ENCODE assay signal across 16 cellular contexts in the genomic region with DNA sequence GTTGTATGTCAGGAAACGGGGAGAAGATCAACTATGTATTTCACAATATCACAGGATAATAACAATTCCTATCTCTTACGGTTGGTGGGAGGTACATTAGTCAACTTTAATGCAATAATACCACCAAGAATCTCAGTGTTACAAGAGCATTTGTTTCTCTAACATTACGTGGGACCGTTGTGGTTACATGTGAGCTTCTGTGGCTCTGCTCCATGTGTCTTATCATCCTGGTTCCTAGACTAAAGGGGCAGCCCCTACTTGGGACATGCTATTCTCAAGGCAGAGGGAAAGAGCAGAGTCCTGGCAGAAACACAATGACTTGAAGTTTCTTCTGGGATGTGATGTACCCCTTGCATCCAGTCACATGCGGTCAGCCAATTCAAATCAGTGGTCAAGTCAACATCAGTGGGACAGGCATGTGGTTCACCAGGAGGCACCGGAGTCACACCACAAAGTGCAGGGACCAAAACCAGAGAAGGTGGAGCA. TPM values are rescaled to one million over a fixed set of nuclear protein-coding genes. Genes with fewer than 3 reads are reported as not detected.
DNase-seq lines count a peak whose midpoint lies in the region; ATAC-seq and TF ChIP-seq lines count a peak whose summit lies in the region.
"Had no signal": no experiment of that assay in that cellular context is flagged by ENCODE, and none has a peak within 500 bp of the region (broad histone marks: within the 10 kb centered on the region; RNA-seq: fewer than 3 reads in every experiment).

No MANE protein-coding gene starts in this region.

- peaks cover 0 to 3% of the 10 kb centered on the region in 2 donors for H3K9me3 Mint-ChIP-seq in activated T-cell treated with anti-CD3 and anti-CD28 coated beads, Interleukin-2, amount 50 U/mL, for 72 hours
- H3K9me3 Mint-ChIP-seq: CD4-positive, alpha-beta T cell; memory B cell had no signal

- intact Hi-C loops in dorsolateral prefrontal cortex (cut with DNase I) (no loop called here), lower lobe of right lung (cut with DNase I) (no loop called here)

- H3K27ac ChIP-seq in dorsolateral prefrontal cortex (peak overlapping the region in 51 of 59 donors; percentile 0 to 98 (median 93)), lower lobe of right lung (peak overlapping the region; percentile 81), thoracic aorta (peak overlapping the region; percentile 87 to 92)

- peaks cover 5 to 19% of the 10 kb centered on the region in 2 donors for H3K36me3 Mint-ChIP-seq in activated T-cell treated with anti-CD3 and anti-CD28 coated beads, Interleukin-2, amount 50 U/mL, for 72 hours (ENCODE audit: insufficient read depth in 2 of 2)

- peak; percentile 63 for DNase-seq in RPMI7951 (ENCODE audit: low read depth)
- DNase-seq in dorsolateral prefrontal cortex = no peak
- DNase-seq in lower lobe of right lung = no peak
- no peak for DNase-seq in thoracic aorta (ENCODE audit: low spot score)
- no peak for DNase-seq in activated T-cell treated with anti-CD3 and anti-CD28 coated beads, Interleukin-2, amount 50 U/mL, for 72 hours
- DNase-seq in HuH-7.5 (ENCODE audit: low spot score) = no peak
- DNase-seq: activated CD8-positive, alpha-beta memory T cell treated with anti-CD3 and anti-CD28 coated beads, Interleukin-2, amount 50 U/mL, for 48 hours; adrenal gland; CD4-positive, alpha-beta T cell; H7; psoas muscle; SK-N-SH; stimulated activated CD4-positive, alpha-beta T cell treated with anti-CD3 and anti-CD28 coated beads, Interleukin-4, amount 100 ng/mL, for 24 hours had no signal

- H3K27me3 Mint-ChIP-seq in activated T-cell treated with anti-CD3 and anti-CD28 coated beads, Interleukin-2, amount 50 U/mL, for 72 hours (ENCODE audit: low read depth) = no peaks in the 10 kb centered on the region
- H3K27me3 Mint-ChIP-seq: CD4-positive, alpha-beta T cell; memory B cell had no signal

- H3K4me3 Mint-ChIP-seq in activated T-cell treated with anti-CD3 and anti-CD28 coated beads, Interleukin-2, amount 50 U/mL, for 72 hours = no peak overlapping the region
- H3K4me3 Mint-ChIP-seq: CD4-positive, alpha-beta T cell; memory B cell; stimulated activated memory B cell treated with anti-CD40 and anti-IgM and Interleukin-4, amounts not matched to agents 10 μg/mL and 1 μg/mL and 100 μg/mL, for 72 hours had no signal

- ATAC-seq in lower lobe of right lung (no peak), thoracic aorta (ENCODE audit: insufficient number of reproducible peaks, low FRiP score, low read depth) (no peak), GM18502 (IDR thresholded peaks at IDR 0.05; ENCODE audit: poor library complexity, unreplicated experiment) (no peak)
- ATAC-seq in activated T-cell treated with anti-CD3 and anti-CD28 coated beads, Interleukin-2, amount 50 U/mL, for 72 hours (replicated peaks in 1 of 2) = no peak
- ATAC-seq: psoas muscle; stimulated activated memory B cell treated with anti-CD40 and anti-IgM and Interleukin-4, amounts not matched to agents 10 μg/mL and 1 μg/mL and 100 μg/mL, for 72 hours had no signal

- no peak for TF ChIP-seq CTCF in dorsolateral prefrontal cortex (IDR thresholded peaks at IDR 0.05 in 54 of 56, conservative IDR thresholded peaks at IDR 0.05 in 2 of 56; ENCODE audit: low read depth in 1 of 56, partially characterized antibody in 56 of 56)
- no peak for TF ChIP-seq CTCF in lower lobe of right lung (IDR thresholded peaks at IDR 0.05)
- no peak for TF ChIP-seq CTCF in thoracic aorta (IDR thresholded peaks at IDR 0.05)

- peaks cover 46% of the 10 kb centered on the region for H3K4me1 Mint-ChIP-seq in activated T-cell treated with anti-CD3 and anti-CD28 coated beads, Interleukin-2, amount 50 U/mL, for 72 hours (ENCODE audit: low read depth)

- H3K4me3 ChIP-seq in dorsolateral prefrontal cortex = no peak overlapping the region
- no peak overlapping the region for H3K4me3 ChIP-seq in lower lobe of right lung
- no peak overlapping the region for H3K4me3 ChIP-seq in thoracic aorta
- H3K4me3 ChIP-seq: adrenal gland, psoas muscle had no signal

- H3K36me3 ChIP-seq in lower lobe of right lung (peaks cover 15% of the 10 kb centered on the region), thoracic aorta (no peaks in the 10 kb centered on the region)

- H3K27ac Mint-ChIP-seq in activated T-cell treated with anti-CD3 and anti-CD28 coated beads, Interleukin-2, amount 50 U/mL, for 72 hours = no peak overlapping the region
- H3K27ac Mint-ChIP-seq: CD4-positive, alpha-beta T cell; memory B cell; stimulated activated memory B cell treated with anti-CD40 and anti-IgM and Interleukin-4, amounts not matched to agents 10 μg/mL and 1 μg/mL and 100 μg/mL, for 72 hours had no signal

- H3K9me3 ChIP-seq in lower lobe of right lung (no peaks in the 10 kb centered on the region), thoracic aorta (no peaks in the 10 kb centered on the region)
- H3K9me3 ChIP-seq: adrenal gland, psoas muscle, SK-N-SH had no signal

- H3K4me1 ChIP-seq in lower lobe of right lung = peaks cover 82% of the 10 kb centered on the region
- H3K4me1 ChIP-seq in thoracic aorta (ENCODE audit: control insufficient read depth in 1 of 2, low read depth in 2 of 2) = peaks cover 50 to 74% of the 10 kb centered on the region in 2 donors

- H3K27me3 ChIP-seq in dorsolateral prefrontal cortex (no peaks in the 10 kb centered on the region), lower lobe of right lung (ENCODE audit: low read depth) (no peaks in the 10 kb centered on the region), thoracic aorta (replicated peaks; ENCODE audit: insufficient read depth) (no peaks in the 10 kb centered on the region)
- H3K27me3 ChIP-seq: adrenal gland had no signal

RNA-seq across cellular contexts. Expression of a gene that starts 2.5 kb away (rescaled TPM):
- total RNA-seq in RPMI7951 (2014; rRNA removed; shearing (Covaris generic)) = 32.5 and 47.1 TPM in 2 replicates
- total RNA-seq in dorsolateral prefrontal cortex = 10 to 100 TPM in 117 of 120 experiments, 1 to 10 TPM in 3; 9.2 to 20.9 (median 14.1) TPM
- total RNA-seq in lower lobe of right lung = 22.1 TPM
- total RNA-seq in thoracic aorta = 10 to 100 TPM; 16.6 to 20.7 TPM
- total RNA-seq in activated T-cell treated with anti-CD3 and anti-CD28 coated beads, Interleukin-2, amount 50 U/mL, for 72 hours = 10 to 100 TPM; 34.8 to 44.0 TPM

RNA-seq across cellular contexts. Expression of a gene that starts 19.6 kb away (rescaled TPM):
- 14.5 and 16.5 TPM in 2 replicates for total RNA-seq in RPMI7951 (2014; rRNA removed; shearing (Covaris generic))
- total RNA-seq in dorsolateral prefrontal cortex = 100 to 1,000 TPM in 23 of 120 experiments, 10 to 100 TPM in 91, 1 to 10 TPM in 6; 8.1 to 234 (median 44.3) TPM
- 108 TPM for total RNA-seq in lower lobe of right lung
- 100 to 1,000 TPM; 473 to 661 TPM for total RNA-seq in thoracic aorta
- total RNA-seq in activated T-cell treated with anti-CD3 and anti-CD28 coated beads, Interleukin-2, amount 50 U/mL, for 72 hours = 1 to 10 TPM in 1 of 2 donors, under 1 TPM in 1; 0.23 to 1.4 TPM
- total RNA-seq: CD4-positive, alpha-beta T cell had no signal

RNA-seq across cellular contexts. Expression of a gene that starts 38.6 kb away (rescaled TPM):
- total RNA-seq in RPMI7951 (2014; rRNA removed; shearing (Covaris generic)) = 6.8 and 11.1 TPM in 2 replicates
- total RNA-seq in dorsolateral prefrontal cortex (100 to 1,000 TPM in 81 of 120 experiments, 10 to 100 TPM in 39; 54.6 to 175 (median 111) TPM), lower lobe of right lung (49.0 TPM), thoracic aorta (10 to 100 TPM; 48.5 to 68.5 TPM)
- 1 to 10 TPM; 2.6 to 2.8 TPM for total RNA-seq in activated T-cell treated with anti-CD3 and anti-CD28 coated beads, Interleukin-2, amount 50 U/mL, for 72 hours
